Comparison of ENCODE assay signal across 1 cellular context in genomic region chr3:122415762-122416654, GRCh38.
TF ChIP-seq lines count a peak whose summit lies in the region.

Gene WDR5B, minus strand, starts transcription at chr3:122416062. Its CDS starts 534 bp downstream, at chr3:122415528.

TF ChIP-seq in HepG2, 621 proteins besides CTCF, POLR2A, EP300 and RAD21 (continued from another document and continues in another):
- TF ChIP-seq AHDC1 (CRISPR knock-in tag; IDR thresholded peaks at IDR 0.05; ENCODE audit: borderline replicate concordance) (peak; percentile 47; the same call in 1 of the 2 replicates), ATF1 (CRISPR knock-in tag; IDR thresholded peaks at IDR 0.05) (peak; percentile 51; the same call in 1 of the 2 replicates), ZBED4 (CRISPR knock-in tag; IDR thresholded peaks at IDR 0.05; ENCODE audit: borderline replicate concordance) (peak; percentile 50; the same call in 1 of the 2 replicates), E2F5 (CRISPR knock-in tag; conservative IDR thresholded peaks at IDR 0.05) (no peak; the same call in 1 of the 2 replicates), ZBTB42 (CRISPR knock-in tag; IDR thresholded peaks at IDR 0.05) (0 out of 2 replicates have a peak, but pooled peaks have one; percentile 69), MTF2 (CRISPR knock-in tag; IDR thresholded peaks at IDR 0.05; ENCODE audit: borderline replicate concordance) (no peak), BCL6 (CRISPR knock-in tag; IDR thresholded peaks at IDR 0.05) (no peak), HBP1 (CRISPR knock-in tag; IDR thresholded peaks at IDR 0.05; ENCODE audit: low read depth) (no peak; the same call in 1 of the 2 replicates), ASH2L (IDR thresholded peaks at IDR 0.05; ENCODE audit: insufficient read length, low read depth, low read length) (peak; percentile 95), ZHX1 (CRISPR knock-in tag; IDR thresholded peaks at IDR 0.05; ENCODE audit: low read depth) (no peak), FUBP1 (CRISPR knock-in tag; IDR thresholded peaks at IDR 0.05; ENCODE audit: borderline replicate concordance) (no peak), ZZZ3 (CRISPR knock-in tag; IDR thresholded peaks at IDR 0.05; ENCODE audit: borderline replicate concordance) (peak; percentile 40; the same call in 1 of the 2 replicates), KDM1A (CRISPR knock-in tag; IDR thresholded peaks at IDR 0.05) (no peak), ZNF30 (CRISPR knock-in tag; IDR thresholded peaks at IDR 0.05) (no peak), SIX4 (CRISPR knock-in tag; IDR thresholded peaks at IDR 0.05) (0 out of 2 replicates have a peak, but pooled peaks have one; percentile 19), ZSCAN22 (CRISPR knock-in tag; IDR thresholded peaks at IDR 0.05) (no peak), KLF12 (CRISPR knock-in tag; IDR thresholded peaks at IDR 0.05; ENCODE audit: borderline replicate concordance) (no peak; the same call in 1 of the 2 replicates), HCFC1 (IDR thresholded peaks at IDR 0.05; ENCODE audit: low read depth, low read length) (no peak; the same call in 1 of the 2 replicates), BHLHE40 (IDR thresholded peaks at IDR 0.05; ENCODE audit: low read length) (no peak), ZNF567 (CRISPR knock-in tag; IDR thresholded peaks at IDR 0.05; ENCODE audit: borderline replicate concordance) (no peak), KLF9 (CRISPR knock-in tag; IDR thresholded peaks at IDR 0.05; ENCODE audit: low read depth) (no peak), SNAPC2 (CRISPR knock-in tag; IDR thresholded peaks at IDR 0.05) (no peak), ZNF280B (CRISPR knock-in tag; IDR thresholded peaks at IDR 0.05; ENCODE audit: borderline replicate concordance) (peak; percentile 49; the same call in 1 of the 2 replicates), NR2F2 (IDR thresholded peaks at IDR 0.05; ENCODE audit: borderline replicate concordance, low read depth) (peak; percentile 39; the same call in 1 of the 2 replicates), TSC22D2 (CRISPR knock-in tag; IDR thresholded peaks at IDR 0.05; ENCODE audit: borderline replicate concordance) (no peak), ZBTB38 (CRISPR knock-in tag; IDR thresholded peaks at IDR 0.05) (peak; percentile 40; the same call in 1 of the 2 replicates), ZNF432 (CRISPR knock-in tag; IDR thresholded peaks at IDR 0.05; ENCODE audit: borderline replicate concordance) (no peak), JDP2 (CRISPR knock-in tag; IDR thresholded peaks at IDR 0.05; ENCODE audit: borderline replicate concordance) (no peak), SP2 (CRISPR knock-in tag; IDR thresholded peaks at IDR 0.05) (peak; percentile 83), CBX1 (IDR thresholded peaks at IDR 0.05; ENCODE audit: low read depth) (peak; percentile 95), ZMAT3 (CRISPR knock-in tag; conservative IDR thresholded peaks at IDR 0.05) (peak; percentile 74; the same call in 1 of the 2 replicates), GLI4 (CRISPR knock-in tag; IDR thresholded peaks at IDR 0.05; ENCODE audit: borderline replicate concordance) (no peak; the same call in 1 of the 2 replicates), KLF11 (CRISPR knock-in tag; IDR thresholded peaks at IDR 0.05) (no peak), ZNF768 (CRISPR knock-in tag; IDR thresholded peaks at IDR 0.05) (no peak), FOXO4 (CRISPR knock-in tag; conservative IDR thresholded peaks at IDR 0.05) (no peak), GABPB1 (CRISPR knock-in tag; IDR thresholded peaks at IDR 0.05) (peak; percentile 93), ZFP62 (CRISPR knock-in tag; IDR thresholded peaks at IDR 0.05) (0 out of 2 replicates have a peak, but pooled peaks have one; percentile 16), ZNF431 (CRISPR knock-in tag; IDR thresholded peaks at IDR 0.05; ENCODE audit: borderline replicate concordance, low read depth) (0 out of 2 replicates have a peak, but pooled peaks have one; percentile 26), AGO1 (IDR thresholded peaks at IDR 0.05; ENCODE audit: low read depth, low read length, poor library complexity, severe bottlenecking) (peak; percentile 26)
